Comparison of ENCODE assay signal across 8 cellular contexts in the genomic region with DNA sequence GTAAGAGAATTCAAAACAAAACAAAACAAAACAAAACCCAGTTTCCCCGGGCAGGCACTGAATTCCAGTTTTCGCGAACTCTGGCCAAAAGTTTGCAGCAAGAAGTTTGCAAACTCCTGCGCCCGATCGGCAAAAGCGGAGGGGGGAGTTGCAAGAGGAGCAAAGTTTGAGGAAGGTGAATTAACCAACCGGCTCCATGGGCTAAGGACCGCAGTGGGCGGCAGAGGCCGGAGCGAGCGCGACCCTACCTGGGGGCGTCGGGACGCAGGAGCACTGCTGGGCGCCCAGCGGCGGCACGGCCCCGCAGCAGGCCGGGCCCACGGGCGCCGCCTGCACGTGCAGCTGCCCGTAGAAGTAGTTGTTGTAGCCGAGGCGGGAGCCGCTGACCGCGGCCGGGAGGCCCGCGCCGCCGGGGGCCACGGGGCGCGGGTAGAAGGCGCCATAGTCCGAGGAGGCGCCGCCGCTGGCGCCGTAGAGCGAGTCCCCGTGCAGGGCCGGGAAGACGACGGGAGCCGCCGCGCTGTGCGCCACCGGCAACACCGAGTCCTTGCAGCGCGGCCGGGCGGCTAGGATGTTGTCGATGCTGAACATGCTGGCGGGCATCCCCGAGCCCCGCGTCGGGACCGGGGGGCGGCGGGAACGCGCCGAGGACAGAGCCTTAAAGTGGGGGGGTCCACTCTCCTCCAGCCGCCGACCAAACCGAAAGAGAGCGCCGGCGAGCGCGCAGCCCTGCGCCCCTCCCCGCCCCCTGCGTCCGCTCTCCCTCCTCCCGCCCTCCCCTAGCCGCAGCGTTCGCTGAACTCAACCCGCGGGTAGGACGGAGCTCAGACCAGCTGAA. TPM values are rescaled to one million over a fixed set of nuclear protein-coding genes. Genes with fewer than 3 reads are reported as not detected.
A peak's percentile ranks its signal among the peaks of the same experiment; 100 is the strongest.
DNase-seq lines count a peak whose midpoint lies in the region; ATAC-seq, FAIRE-seq and TF ChIP-seq lines count a peak whose summit lies in the region.

GSC (minus strand) TSS at position 701 of the 838 bp plus-strand sequence; CDS start at position 603, 98 bp downstream.

- 2% methylated on average over 49 of the region's 94 CpGs; no CpG with 5 or more reads in 1 of the 2 donors for WGBS in transverse colon (ENCODE audit: low coverage in 1 of 2), 2 donors

- peak within 1 kb of the TSS; percentile 67 for H3K4me3 Mint-ChIP-seq in chondrocyte (ENCODE audit: unreplicated experiment)

- H3K36me3 Mint-ChIP-seq in chondrocyte (ENCODE audit: low read depth), result peaks cover 10% of the 10 kb centered on the region

- no peak within 1 kb of the TSS for H3K27ac ChIP-seq in lower lobe of right lung
- no peak within 1 kb of the TSS for H3K27ac ChIP-seq in transverse colon

- intact Hi-C loops in lower lobe of right lung (cut with DNase I), result no loop called here
- intact Hi-C loops in transverse colon (cut with DNase I; ENCODE audit: low total_unique reads), result no loop called here

- in situ Hi-C loops in transverse colon (cut with MboI; ENCODE audit: low pct_ligation_motif_present in 1 of 4, low pct_unique_long_range_greater_than_20kb in 1 of 4, low sequenced_read_pairs in 3 of 4), result no loop called here

- H3K4me1 Mint-ChIP-seq in chondrocyte (ENCODE audit: low read depth), result peaks cover 26% of the 10 kb centered on the region

- H3K36me3 ChIP-seq in lower lobe of right lung (no peaks in the 10 kb centered on the region), transverse colon (no peaks in the 10 kb centered on the region)

- peak within 1 kb of the TSS; percentile 58 for H3K4me3 ChIP-seq in lower lobe of right lung
- H3K4me3 ChIP-seq in transverse colon, result peak within 1 kb of the TSS; percentile 9 to 57 (median 30)

- DNase-seq in DMS79 (lab: John Stamatoyannopoulos, UW), result peak; percentile 22
- peak; percentile 46 for DNase-seq in NCI-H345 (lab: John Stamatoyannopoulos, UW)
- no peak for DNase-seq in chondrocyte (ENCODE audit: low spot score)
- DNase-seq in lower lobe of right lung, result no peak
- DNase-seq in transverse colon, result peak; percentile 17
- DNase-seq in GM12891 (ENCODE audit: insufficient read length, low spot score), result no peak
- no peak for DNase-seq in inferior parietal cortex (ENCODE audit: extremely low spot score)

- H3K4me1 ChIP-seq in lower lobe of right lung (peaks cover 20% of the 10 kb centered on the region), transverse colon (peaks cover 9 to 25% (median 21%) of the 10 kb centered on the region in 4 donors)

- H3K27ac Mint-ChIP-seq in chondrocyte (ENCODE audit: unreplicated experiment), result no peak within 1 kb of the TSS

- H3K27me3 Mint-ChIP-seq in chondrocyte (ENCODE audit: low read depth), result peaks cover 85% of the 10 kb centered on the region

- TF ChIP-seq CTCF in chondrocyte (IDR thresholded peaks at IDR 0.05) (no peak), lower lobe of right lung (IDR thresholded peaks at IDR 0.05) (no peak), transverse colon (IDR thresholded peaks at IDR 0.05) (no peak)

- no peak for FAIRE-seq in GM12891 (lab: Jason Lieb, UNC)

- no peak for TF ChIP-seq EP300 in transverse colon (IDR thresholded peaks at IDR 0.05; ENCODE audit: low read depth)

- H3K27me3 ChIP-seq in lower lobe of right lung (ENCODE audit: low read depth) (peaks cover 100% of the 10 kb centered on the region), transverse colon (peaks cover 100% of the 10 kb centered on the region)

- TF ChIP-seq POLR2A in transverse colon (IDR thresholded peaks at IDR 0.05), result no peak
- no peak for TF ChIP-seq POLR2A in GM12891 (IDR thresholded peaks at IDR 0.05; ENCODE audit: low read depth, low read length)

- H3K9me3 Mint-ChIP-seq in chondrocyte (ENCODE audit: low read depth), result no peaks in the 10 kb centered on the region

- H3K9me3 ChIP-seq in lower lobe of right lung (no peaks in the 10 kb centered on the region), transverse colon (no peaks in the 10 kb centered on the region)

- ATAC-seq in lower lobe of right lung (peak; percentile 61 to 65), HG02759 (IDR thresholded peaks at IDR 0.05; ENCODE audit: unreplicated experiment) (no peak)

TF ChIP-seq in GM12891, 5 proteins besides CTCF, POLR2A, EP300 and RAD21:
- TF ChIP-seq SPI1 (IDR thresholded peaks at IDR 0.05; ENCODE audit: low read depth, low read length) (no peak), PAX5 (IDR thresholded peaks at IDR 0.05; ENCODE audit: insufficient read depth, low read length, severe bottlenecking) (no peak), POLR2AphosphoS5 (IDR thresholded peaks at IDR 0.05; ENCODE audit: low read depth, low read length) (no peak), POU2F2 (IDR thresholded peaks at IDR 0.05; ENCODE audit: low read depth, low read length) (no peak), TAF1 (IDR thresholded peaks at IDR 0.05; ENCODE audit: low read depth, low read length) (no peak)

RNA-seq across cellular contexts. Expression of gene GSC, which starts in this region (rescaled TPM):
- not detected in 3 replicates for total RNA-seq in chondrocyte
- 0.50 TPM for total RNA-seq in lower lobe of right lung
- total RNA-seq in transverse colon, result under 1 TPM in 1 of 4 donors, not detected in 3; 0.32 TPM
- not detected for polyA plus RNA-seq in GM12891 (2012; ENCODE audit: low read depth, missing spikeins)

Comparison
In these comparisons a context has a peak if more than half of its experiments do, and no peak if none do; other contexts are left out.
1. Peak in ATAC-seq and H3K4me3 ChIP-seq in lower lobe of right lung; RNA of the gene not detected or under 1 TPM.
2. Peak in DNase-seq and H3K4me3 ChIP-seq in transverse colon; RNA of the gene not detected or under 1 TPM.
3. DNase-seq: peak in DMS79 (single experiment) and NCI-H345 (single experiment); none in chondrocyte (single experiment), lower lobe of right lung (single experiment), GM12891 (single experiment) and inferior parietal cortex (single experiment).